In genomic region chr16:3095869-3096268, GRCh38 we compare ENCODE assay signal across 8 cellular contexts. TPM values are rescaled to one million over a fixed set of nuclear protein-coding genes. Genes with fewer than 3 reads are reported as not detected.
DNase-seq lines count a peak whose midpoint lies in the region; ATAC-seq and TF ChIP-seq lines count a peak whose summit lies in the region.

No MANE protein-coding gene starts in this region.

- peak; percentile 64 for ATAC-seq in GM19463 (IDR thresholded peaks at IDR 0.05; ENCODE audit: unreplicated experiment)
- ATAC-seq in activated T-cell treated with anti-CD3 and anti-CD28 coated beads, Interleukin-2, amount 50 U/mL, for 4 hours, result peak; percentile 62 to 63
- no peak for ATAC-seq in HG03280 (IDR thresholded peaks at IDR 0.05; ENCODE audit: unreplicated experiment)

- DNase-seq in CD1c-positive myeloid dendritic cell (ENCODE audit: extremely low spot score) (peak; percentile 91), NAMALWA (ENCODE audit: low spot score) (peak; percentile 80), kidney epithelial cell (ENCODE audit: low read depth) (no peak), NCI-H524 (lab: John Stamatoyannopoulos, UW) (no peak), inferior parietal cortex (ENCODE audit: extremely low spot score) (no peak)
- DNase-seq in activated T-cell treated with anti-CD3 and anti-CD28 coated beads, Interleukin-2, amount 50 U/mL, for 4 hours, result peak; percentile 48

- peaks cover 29% of the 10 kb centered on the region for H3K27me3 ChIP-seq in kidney epithelial cell (ENCODE audit: control insufficient read depth, insufficient read depth, low read length)

- H3K36me3 Mint-ChIP-seq in activated T-cell treated with anti-CD3 and anti-CD28 coated beads, Interleukin-2, amount 50 U/mL, for 4 hours (ENCODE audit: insufficient read depth), result no peaks in the 10 kb centered on the region

- TF ChIP-seq CTCF in kidney epithelial cell (IDR thresholded peaks at IDR 0.05; ENCODE audit: insufficient read depth, low read length, poor library complexity, severe bottlenecking), result peak; percentile 15

- H3K9me3 Mint-ChIP-seq in activated T-cell treated with anti-CD3 and anti-CD28 coated beads, Interleukin-2, amount 50 U/mL, for 4 hours, result no peaks in the 10 kb centered on the region

- H3K4me3 ChIP-seq in kidney epithelial cell (ENCODE audit: low read depth, low read length), result no peak overlapping the region

- H3K36me3 ChIP-seq in kidney epithelial cell (ENCODE audit: control insufficient read depth, insufficient read depth, low read length), result no peaks in the 10 kb centered on the region

- H3K4me1 Mint-ChIP-seq in activated T-cell treated with anti-CD3 and anti-CD28 coated beads, Interleukin-2, amount 50 U/mL, for 4 hours (ENCODE audit: low read depth), result peaks cover 30% of the 10 kb centered on the region

- no peaks in the 10 kb centered on the region for H3K27me3 Mint-ChIP-seq in activated T-cell treated with anti-CD3 and anti-CD28 coated beads, Interleukin-2, amount 50 U/mL, for 4 hours (ENCODE audit: low read depth)

- no peak overlapping the region for H3K4me3 Mint-ChIP-seq in activated T-cell treated with anti-CD3 and anti-CD28 coated beads, Interleukin-2, amount 50 U/mL, for 4 hours

RNA-seq across cellular contexts. Expression of gene ZSCAN10, which starts 3.2 kb away (rescaled TPM):
- total RNA-seq in activated T-cell treated with anti-CD3 and anti-CD28 coated beads, Interleukin-2, amount 50 U/mL, for 4 hours, result under 1 TPM in 2 of 3 donors, not detected in 1; 0.11 TPM
- not detected in 2 replicates for total RNA-seq in kidney epithelial cell

RNA-seq across cellular contexts. Expression of gene ZNF205, which starts 16.5 kb away (rescaled TPM):
- under 1 TPM in 2 of 3 donors, not detected in 1; 0.18 to 0.57 TPM for total RNA-seq in activated T-cell treated with anti-CD3 and anti-CD28 coated beads, Interleukin-2, amount 50 U/mL, for 4 hours
- total RNA-seq in kidney epithelial cell, result 25.1 and 27.9 TPM in 2 replicates

RNA-seq across cellular contexts. Expression of gene IL32, which starts 30.4 kb away (rescaled TPM):
- total RNA-seq in activated T-cell treated with anti-CD3 and anti-CD28 coated beads, Interleukin-2, amount 50 U/mL, for 4 hours, result 100 to 1,000 TPM; 585 to 715 (median 696) TPM
- total RNA-seq in kidney epithelial cell, result 621 and 682 TPM in 2 replicates

RNA-seq across cellular contexts. Expression of gene ZNF213, which starts 39.0 kb away (rescaled TPM):
- 10 to 100 TPM in 1 of 3 donors, 1 to 10 TPM in 2; 9.8 to 12.0 (median 9.9) TPM for total RNA-seq in activated T-cell treated with anti-CD3 and anti-CD28 coated beads, Interleukin-2, amount 50 U/mL, for 4 hours
- total RNA-seq in kidney epithelial cell, result 13.7 and 16.6 TPM in 2 replicates

RNA-seq across cellular contexts. Expression of gene MMP25, which starts 49.5 kb away (rescaled TPM):
- total RNA-seq in activated T-cell treated with anti-CD3 and anti-CD28 coated beads, Interleukin-2, amount 50 U/mL, for 4 hours, result under 1 TPM; 0.46 to 0.84 (median 0.66) TPM
- 0.17 TPM in 1 of 2 replicates, not detected in the other for total RNA-seq in kidney epithelial cell

Comparison
In these comparisons a context has a peak if more than half of its experiments do, and no peak if none do; other contexts are left out.
1. DNase-seq: peak in CD1c-positive myeloid dendritic cell (single experiment), NAMALWA (single experiment) and activated T-cell treated with anti-CD3 and anti-CD28 coated beads, Interleukin-2, amount 50 U/mL, for 4 hours (single experiment); none in kidney epithelial cell (single experiment), NCI-H524 (0 of 2) and inferior parietal cortex (single experiment).
2. RNA of gene ZNF205, which starts 16.5 kb away (total RNA-seq): 25.1 to 27.9 TPM in kidney epithelial cell; 0.18 to 0.57 TPM in activated T-cell treated with anti-CD3 and anti-CD28 coated beads, Interleukin-2, amount 50 U/mL, for 4 hours; every median in the first group is over 10 times any median in the second.